In genomic region chr19:37932985-37933953, GRCh38 we compare ENCODE assay signal across 8 cellular contexts. TPM values are rescaled to one million over a fixed set of nuclear protein-coding genes. Genes with fewer than 3 reads are reported as not detected.
A peak's percentile ranks its signal among the peaks of the same experiment; 100 is the strongest.
DNase-seq lines count a peak whose midpoint lies in the region; ATAC-seq, FAIRE-seq and TF ChIP-seq lines count a peak whose summit lies in the region.

No MANE protein-coding gene starts in this region.

- H3K27me3 ChIP-seq in pancreas: no peaks in the 10 kb centered on the region

- peaks cover 19% of the 10 kb centered on the region for H3K36me3 Mint-ChIP-seq in endothelial cell (ENCODE audit: low read depth, unreplicated experiment)

- H3K27ac Mint-ChIP-seq in endothelial cell (ENCODE audit: unreplicated experiment): peak overlapping the region; percentile 83

- peaks cover 5% of the 10 kb centered on the region for H3K27me3 Mint-ChIP-seq in endothelial cell (ENCODE audit: unreplicated experiment)

- intact Hi-C loops in pancreas (cut with DNase I): no loop called here

- H3K9me3 Mint-ChIP-seq in endothelial cell (ENCODE audit: unreplicated experiment): no peaks in the 10 kb centered on the region

- H3K9me3 ChIP-seq in pancreas: no peaks in the 10 kb centered on the region

- peaks cover 7 to 40% (median 23%) of the 10 kb centered on the region in 3 donors for H3K4me1 ChIP-seq in pancreas

- H3K4me1 Mint-ChIP-seq in endothelial cell (ENCODE audit: unreplicated experiment): peaks cover 14% of the 10 kb centered on the region

- DNase-seq in GM03348 (ENCODE audit: low spot score) (peak; percentile 36), NCI-H2227 treated with DMSO at 0.1 percent for 48 hours (lab: John Stamatoyannopoulos, UW) (peak; percentile 89), endothelial cell (ENCODE audit: low spot score) (no peak), pancreas (peak; percentile 16 to 61 (median 38)), amygdala (lab: John Stamatoyannopoulos, UW) (no peak), COR-L47 (lab: John Stamatoyannopoulos, UW) (no peak)

- FAIRE-seq in pancreas (lab: Jason Lieb, UNC): no peak

- no peaks in the 10 kb centered on the region for H3K36me3 ChIP-seq in pancreas

- H3K27ac ChIP-seq in pancreas: peak overlapping the region; percentile 64 to 92 (median 84)

- H3K4me3 ChIP-seq in pancreas: peak overlapping the region in 3 of 4 donors; percentile 2 to 45 (median 29)

- TF ChIP-seq CTCF in endothelial cell (IDR thresholded peaks at IDR 0.05; ENCODE audit: unreplicated experiment): no peak
- TF ChIP-seq CTCF in pancreas (IDR thresholded peaks at IDR 0.05): no peak

- ATAC-seq in pancreas (peak in 2 of 4 donors; percentile 15 to 33), GM21515 (IDR thresholded peaks at IDR 0.05; ENCODE audit: unreplicated experiment) (no peak)
- no peak for ATAC-seq in activated CD4-positive, CD25-positive, alpha-beta regulatory T cell treated with anti-CD3 and anti-CD28 coated beads, Interleukin-2, amount 50 U/mL, for 24 hours

- WGBS in pancreas, 2 donors: 47 to 50% methylated on average over 12 of the region's 12 CpGs

- peak overlapping the region; percentile 70 for H3K4me3 Mint-ChIP-seq in endothelial cell (ENCODE audit: unreplicated experiment)

RNA-seq across cellular contexts. Expression of gene SIPA1L3, which starts 26.3 kb away (rescaled TPM):
- total RNA-seq in endothelial cell (ENCODE audit: unreplicated experiment): 29.6 TPM
- 10 to 100 TPM; 24.3 to 44.8 (median 25.8) TPM for total RNA-seq in pancreas
- polyA plus RNA-seq in pancreas: 10 to 100 TPM; 19.7 to 33.5 TPM

RNA-seq across cellular contexts. Expression of gene WDR87, which starts 26.9 kb away (rescaled TPM):
- total RNA-seq in endothelial cell (ENCODE audit: unreplicated experiment) (not detected), pancreas (not detected)
- polyA plus RNA-seq in pancreas: under 1 TPM; 0.02 to 0.04 TPM

Comparison
In these comparisons a context has a peak if more than half of its experiments do, and no peak if none do; other contexts are left out.
1. DNase-seq: peak in GM03348 (single experiment), NCI-H2227 treated with DMSO at 0.1 percent for 48 hours (single experiment) and pancreas (6 of 6); none in endothelial cell (single experiment), amygdala (0 of 56) and COR-L47 (single experiment).